ENCODE assay signal across 8 cellular contexts in the genomic region with DNA sequence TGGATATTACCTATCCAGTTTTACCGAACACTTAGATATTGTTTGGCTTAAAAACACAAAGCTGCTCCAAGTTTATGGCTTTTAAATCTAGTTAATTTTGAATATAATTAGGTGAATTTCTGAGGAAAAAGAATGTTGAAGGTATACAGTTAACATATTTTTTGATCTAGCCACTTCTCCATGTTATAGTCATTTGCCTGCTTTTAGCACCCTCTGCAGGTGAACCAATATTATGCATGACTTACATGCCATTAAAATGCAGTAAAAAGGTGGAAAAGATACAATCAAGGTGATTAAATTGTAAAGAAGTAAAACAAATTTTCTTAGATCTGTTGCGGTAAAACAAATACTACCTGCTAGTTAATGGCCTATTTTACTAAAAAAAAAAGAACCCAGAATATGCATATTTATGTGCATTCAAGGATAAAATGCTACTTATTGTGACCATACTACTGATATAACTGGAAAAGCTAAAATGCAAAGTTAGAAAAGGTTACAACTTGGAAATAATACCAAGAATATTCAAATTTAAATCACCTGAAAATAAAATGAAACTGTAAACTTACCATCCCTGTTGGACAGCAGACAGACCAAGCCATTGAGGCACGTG.
DNase-seq lines count a peak whose midpoint lies in the region; ATAC-seq and TF ChIP-seq lines count a peak whose summit lies in the region.

No MANE protein-coding gene starts in this region.

- H3K4me1 ChIP-seq in thoracic aorta (ENCODE audit: control insufficient read depth in 1 of 2, low read depth in 2 of 2) = no peaks in the 10 kb centered on the region

- no peaks in the 10 kb centered on the region for H3K36me3 ChIP-seq in thoracic aorta

- H3K4me3 ChIP-seq in Jurkat, Clone E6-1 (ENCODE audit: low read length) = no peak overlapping the region
- H3K4me3 ChIP-seq in thoracic aorta = no peak overlapping the region
- no peak overlapping the region for H3K4me3 ChIP-seq in coronary artery

- no peak overlapping the region for H3K4me3 Mint-ChIP-seq in glutamatergic neuron (ENCODE audit: unreplicated experiment)
- H3K4me3 Mint-ChIP-seq in activated T-helper 1 cell treated with anti-CD3 and anti-CD28 coated beads, Interleukin-12 subunit alpha, Interleukin-12 subunit beta, Interleukin-2, Interleukin-4 antibody, amounts not matched to agents 30 ng/mL and 10 ng/mL and 1 ng/mL, durations not matched to agents 14 hours and 24 hours and 36 hours = no peak overlapping the region

- H3K4me1 Mint-ChIP-seq in glutamatergic neuron (ENCODE audit: low read depth, unreplicated experiment) = no peaks in the 10 kb centered on the region
- H3K4me1 Mint-ChIP-seq in activated T-helper 1 cell treated with anti-CD3 and anti-CD28 coated beads, Interleukin-12 subunit alpha, Interleukin-12 subunit beta, Interleukin-2, Interleukin-4 antibody, amounts not matched to agents 30 ng/mL and 10 ng/mL and 1 ng/mL, durations not matched to agents 14 hours and 24 hours and 36 hours (ENCODE audit: low read depth) = no peaks in the 10 kb centered on the region

- H3K36me3 Mint-ChIP-seq in glutamatergic neuron (ENCODE audit: unreplicated experiment) = no peaks in the 10 kb centered on the region
- peaks cover 13% of the 10 kb centered on the region for H3K36me3 Mint-ChIP-seq in activated T-helper 1 cell treated with anti-CD3 and anti-CD28 coated beads, Interleukin-12 subunit alpha, Interleukin-12 subunit beta, Interleukin-2, Interleukin-4 antibody, amounts not matched to agents 30 ng/mL and 10 ng/mL and 1 ng/mL, durations not matched to agents 14 hours and 24 hours and 36 hours (ENCODE audit: low read depth)

- no peak for ATAC-seq in thoracic aorta (ENCODE audit: insufficient number of reproducible peaks, low FRiP score, low read depth)

- H3K27ac ChIP-seq in thoracic aorta = no peak overlapping the region
- no peak overlapping the region for H3K27ac ChIP-seq in coronary artery

- H3K27me3 Mint-ChIP-seq in glutamatergic neuron (ENCODE audit: unreplicated experiment) = no peaks in the 10 kb centered on the region
- no peaks in the 10 kb centered on the region for H3K27me3 Mint-ChIP-seq in activated T-helper 1 cell treated with anti-CD3 and anti-CD28 coated beads, Interleukin-12 subunit alpha, Interleukin-12 subunit beta, Interleukin-2, Interleukin-4 antibody, amounts not matched to agents 30 ng/mL and 10 ng/mL and 1 ng/mL, durations not matched to agents 14 hours and 24 hours and 36 hours (ENCODE audit: insufficient read depth)

- no peak overlapping the region for H3K27ac Mint-ChIP-seq in glutamatergic neuron (ENCODE audit: unreplicated experiment)
- no peak overlapping the region for H3K27ac Mint-ChIP-seq in activated T-helper 1 cell treated with anti-CD3 and anti-CD28 coated beads, Interleukin-12 subunit alpha, Interleukin-12 subunit beta, Interleukin-2, Interleukin-4 antibody, amounts not matched to agents 30 ng/mL and 10 ng/mL and 1 ng/mL, durations not matched to agents 14 hours and 24 hours and 36 hours

- H3K9me3 Mint-ChIP-seq in glutamatergic neuron (ENCODE audit: unreplicated experiment) = no peaks in the 10 kb centered on the region
- no peaks in the 10 kb centered on the region for H3K9me3 Mint-ChIP-seq in activated T-helper 1 cell treated with anti-CD3 and anti-CD28 coated beads, Interleukin-12 subunit alpha, Interleukin-12 subunit beta, Interleukin-2, Interleukin-4 antibody, amounts not matched to agents 30 ng/mL and 10 ng/mL and 1 ng/mL, durations not matched to agents 14 hours and 24 hours and 36 hours

- H3K27me3 ChIP-seq in thoracic aorta (replicated peaks; ENCODE audit: insufficient read depth) = no peaks in the 10 kb centered on the region

- H3K9me3 ChIP-seq in thoracic aorta = no peaks in the 10 kb centered on the region

- TF ChIP-seq CTCF in glutamatergic neuron (IDR thresholded peaks at IDR 0.05; ENCODE audit: partially characterized antibody, unreplicated experiment) = peak; percentile 74
- peak; percentile 18 for TF ChIP-seq CTCF in thoracic aorta (IDR thresholded peaks at IDR 0.05)
- no peak for TF ChIP-seq CTCF in coronary artery (IDR thresholded peaks at IDR 0.05)

- DNase-seq in EL (peak; percentile 21), SHP77 (lab: John Stamatoyannopoulos, UW) (peak; percentile 41 to 46), glutamatergic neuron (no peak), thoracic aorta (ENCODE audit: low spot score) (no peak), coronary artery (ENCODE audit: low spot score) (no peak)
- DNase-seq in Jurkat, Clone E6-1 (ENCODE audit: low read depth, low spot score) = peak; percentile 31
- no peak for DNase-seq in activated T-helper 1 cell treated with anti-CD3 and anti-CD28 coated beads, Interleukin-12 subunit alpha, Interleukin-12 subunit beta, Interleukin-2, Interleukin-4 antibody, amounts not matched to agents 30 ng/mL and 10 ng/mL and 1 ng/mL, durations not matched to agents 14 hours and 24 hours and 36 hours (ENCODE audit: low spot score)
- DNase-seq in stimulated activated CD4-positive, alpha-beta T cell treated with anti-CD3 and anti-CD28 coated beads, Interleukin-4, amount 100 ng/mL, for 4 hours = no peak

- intact Hi-C loops in activated T-helper 1 cell treated with anti-CD3 and anti-CD28 coated beads, Interleukin-12 subunit alpha, Interleukin-12 subunit beta, Interleukin-2, Interleukin-4 antibody, amounts not matched to agents 30 ng/mL and 10 ng/mL and 1 ng/mL, durations not matched to agents 14 hours and 24 hours and 36 hours (cut with micrococcal nuclease) = loop anchor here (2.0 kb wide), 1 partner anchor 518 kb away; no protein-coding TSS in a partner anchor

Comparison
In these comparisons a context has a peak if more than half of its experiments do, and no peak if none do; other contexts are left out.
1. DNase-seq: peak in EL (single experiment), Jurkat, Clone E6-1 (single experiment) and SHP77 (2 of 2); none in glutamatergic neuron (single experiment), thoracic aorta (single experiment), activated T-helper 1 cell treated with anti-CD3 and anti-CD28 coated beads, Interleukin-12 subunit alpha, Interleukin-12 subunit beta, Interleukin-2, Interleukin-4 antibody, amounts not matched to agents 30 ng/mL and 10 ng/mL and 1 ng/mL, durations not matched to agents 14 hours and 24 hours and 36 hours (single experiment), stimulated activated CD4-positive, alpha-beta T cell treated with anti-CD3 and anti-CD28 coated beads, Interleukin-4, amount 100 ng/mL, for 4 hours (0 of 2) and coronary artery (single experiment).